Comparison of ENCODE assay signal across 1 cellular context in the genomic region with DNA sequence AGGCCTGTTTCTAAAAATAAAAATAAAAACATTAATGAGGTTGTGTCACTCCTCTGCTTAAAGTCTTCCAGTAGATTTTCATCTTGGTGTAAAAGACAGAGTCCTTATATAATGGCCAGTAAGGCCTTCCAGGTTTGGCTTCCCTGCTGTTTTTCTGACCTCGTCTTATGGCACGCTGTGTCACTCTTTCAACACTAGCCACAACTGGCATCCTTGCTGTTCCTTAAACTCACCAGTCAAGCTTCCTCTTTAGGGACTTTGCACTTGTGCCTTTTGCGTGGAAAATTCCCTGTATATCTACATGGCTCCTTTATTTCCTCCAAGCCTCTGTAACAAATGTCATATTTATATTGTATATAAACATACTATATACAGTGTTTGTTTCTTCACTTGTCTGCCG.
TF ChIP-seq lines count a peak whose summit lies in the region.

No MANE protein-coding gene starts in this region.

TF ChIP-seq in WTC11, 78 proteins besides CTCF, POLR2A, EP300 and RAD21 (continued from another document):
- TF ChIP-seq, protein P1, sequence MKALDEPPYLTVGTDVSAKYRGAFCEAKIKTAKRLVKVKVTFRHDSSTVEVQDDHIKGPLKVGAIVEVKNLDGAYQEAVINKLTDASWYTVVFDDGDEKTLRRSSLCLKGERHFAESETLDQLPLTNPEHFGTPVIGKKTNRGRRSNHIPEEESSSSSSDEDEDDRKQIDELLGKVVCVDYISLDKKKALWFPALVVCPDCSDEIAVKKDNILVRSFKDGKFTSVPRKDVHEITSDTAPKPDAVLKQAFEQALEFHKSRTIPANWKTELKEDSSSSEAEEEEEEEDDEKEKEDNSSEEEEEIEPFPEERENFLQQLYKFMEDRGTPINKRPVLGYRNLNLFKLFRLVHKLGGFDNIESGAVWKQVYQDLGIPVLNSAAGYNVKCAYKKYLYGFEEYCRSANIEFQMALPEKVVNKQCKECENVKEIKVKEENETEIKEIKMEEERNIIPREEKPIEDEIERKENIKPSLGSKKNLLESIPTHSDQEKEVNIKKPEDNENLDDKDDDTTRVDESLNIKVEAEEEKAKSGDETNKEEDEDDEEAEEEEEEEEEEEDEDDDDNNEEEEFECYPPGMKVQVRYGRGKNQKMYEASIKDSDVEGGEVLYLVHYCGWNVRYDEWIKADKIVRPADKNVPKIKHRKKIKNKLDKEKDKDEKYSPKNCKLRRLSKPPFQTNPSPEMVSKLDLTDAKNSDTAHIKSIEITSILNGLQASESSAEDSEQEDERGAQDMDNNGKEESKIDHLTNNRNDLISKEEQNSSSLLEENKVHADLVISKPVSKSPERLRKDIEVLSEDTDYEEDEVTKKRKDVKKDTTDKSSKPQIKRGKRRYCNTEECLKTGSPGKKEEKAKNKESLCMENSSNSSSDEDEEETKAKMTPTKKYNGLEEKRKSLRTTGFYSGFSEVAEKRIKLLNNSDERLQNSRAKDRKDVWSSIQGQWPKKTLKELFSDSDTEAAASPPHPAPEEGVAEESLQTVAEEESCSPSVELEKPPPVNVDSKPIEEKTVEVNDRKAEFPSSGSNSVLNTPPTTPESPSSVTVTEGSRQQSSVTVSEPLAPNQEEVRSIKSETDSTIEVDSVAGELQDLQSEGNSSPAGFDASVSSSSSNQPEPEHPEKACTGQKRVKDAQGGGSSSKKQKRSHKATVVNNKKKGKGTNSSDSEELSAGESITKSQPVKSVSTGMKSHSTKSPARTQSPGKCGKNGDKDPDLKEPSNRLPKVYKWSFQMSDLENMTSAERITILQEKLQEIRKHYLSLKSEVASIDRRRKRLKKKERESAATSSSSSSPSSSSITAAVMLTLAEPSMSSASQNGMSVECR (CRISPR knock-in tag; IDR thresholded peaks at IDR 0.05; ENCODE audit: borderline replicate concordance), result no peak
